7 cellular contexts compared by ENCODE assay signal in the genomic region with DNA sequence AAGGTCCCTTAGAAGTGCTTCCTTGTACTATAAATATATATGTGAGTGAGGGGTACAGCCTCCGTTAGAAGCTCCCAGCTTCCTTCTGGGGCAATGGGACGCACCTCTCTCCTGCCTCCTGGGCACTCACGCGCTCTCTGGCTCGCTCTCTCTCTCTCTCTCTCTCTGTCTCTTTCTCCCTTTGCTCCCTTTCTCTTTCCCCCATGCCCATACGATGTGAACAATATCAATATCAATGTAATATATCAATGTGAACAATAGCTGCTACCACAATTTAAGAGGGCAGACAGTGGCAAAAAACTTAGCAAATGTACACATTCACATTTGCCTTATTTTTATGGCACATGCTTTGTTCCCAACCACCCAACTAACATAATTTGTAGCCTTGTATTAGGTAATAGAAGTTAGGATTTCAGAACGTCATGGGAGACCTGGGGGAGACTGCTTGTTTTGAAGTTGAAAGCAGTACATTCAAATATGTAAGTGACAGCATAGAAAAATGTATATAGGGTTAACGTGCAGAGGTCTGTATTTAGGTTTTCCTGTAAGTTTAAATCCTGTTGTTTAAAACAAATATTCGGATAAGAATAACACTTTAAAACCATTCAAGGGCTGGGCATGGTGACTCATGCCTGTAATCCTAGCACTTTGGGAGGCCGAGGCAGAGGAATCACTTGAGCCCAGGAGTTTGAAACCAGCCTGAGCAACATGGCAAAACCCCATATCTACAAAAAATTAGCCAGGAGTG. TPM values are rescaled to one million over a fixed set of nuclear protein-coding genes. Genes with fewer than 3 reads are reported as not detected.
DNase-seq lines count a peak whose midpoint lies in the region; ATAC-seq, FAIRE-seq and TF ChIP-seq lines count a peak whose summit lies in the region.
"Not testable (repeated sequence)": the region's sequence is repeated elsewhere in the genome, so short reads cannot be mapped to it uniquely, and the experiment has no call there.

No MANE protein-coding gene starts in this region.

- POLR2A ChIA-PET in HEK293 (lab: Yijun Ruan, JAX): interaction anchor here (1.6 kb wide), 1 partner anchor 9 kb away, joined by 3 read pairs; a partner anchor contains a TSS
- POLR2A ChIA-PET in WTC11 (lab: Charles Lee): not testable (repeated sequence)

- not testable (repeated sequence) for H3K9ac ChIP-seq in endodermal cell (ENCODE audit: extremely low read depth, low read length, poor library complexity, severe bottlenecking)

- not testable (repeated sequence) for TF ChIP-seq CTCF in HEK293 (tag by site-specific recombination; IDR thresholded peaks at IDR 0.05); WTC11 (IDR thresholded peaks at IDR 0.05); endodermal cell (conservative IDR thresholded peaks at IDR 0.05); hepatocyte (IDR thresholded peaks at IDR 0.05; ENCODE audit: poor library complexity); osteocyte (IDR thresholded peaks at IDR 0.05)

- H3K27ac Mint-ChIP-seq in WTC11 (0 out of 2 replicates have a peak overlapping the region, but pooled peaks have one; percentile 3), osteocyte (ENCODE audit: unreplicated experiment) (peak overlapping the region; percentile 60)
- H3K27ac Mint-ChIP-seq in endodermal cell: not testable (repeated sequence)

- H3K36me3 ChIP-seq in HEK293 (ENCODE audit: control insufficient read depth in 2 of 2, insufficient read depth in 1 of 2, low read length in 2 of 2); endodermal cell (ENCODE audit: control insufficient read depth, insufficient read depth, low read length); hepatocyte (replicated peaks; ENCODE audit: insufficient read depth, low read depth): not testable (repeated sequence)

- H3K27me3 ChIP-seq in endodermal cell (ENCODE audit: control insufficient read depth, insufficient read depth, low read length, poor library complexity, severe bottlenecking); hepatocyte: not testable (repeated sequence)

- CTCF ChIA-PET in HEK293 (lab: Yijun Ruan, JAX); WTC11 (lab: Charles Lee): not testable (repeated sequence)

- not testable (repeated sequence) for H3K9me3 ChIP-seq in HEK293 (ENCODE audit: control insufficient read depth, insufficient read depth, low read depth, low read length); endodermal cell (ENCODE audit: control insufficient read depth, low read length); hepatocyte (ENCODE audit: low read depth)

- H3K4me3 ChIP-seq in HEK293 (ENCODE audit: low read depth, low read length); endodermal cell (ENCODE audit: low read length); hepatocyte: not testable (repeated sequence)

- not testable (repeated sequence) for H3K4me3 Mint-ChIP-seq in WTC11; endodermal cell; osteocyte (ENCODE audit: unreplicated experiment)

- not testable (repeated sequence) for H3K27me3 Mint-ChIP-seq in WTC11 (ENCODE audit: low read depth); endodermal cell (ENCODE audit: insufficient read depth); osteocyte (ENCODE audit: unreplicated experiment)

- H3K9me3 Mint-ChIP-seq in WTC11; endodermal cell; osteocyte (ENCODE audit: unreplicated experiment): not testable (repeated sequence)

- not testable (repeated sequence) for ATAC-seq in WTC11

- not testable (repeated sequence) for H2AFZ ChIP-seq in hepatocyte

- H3K9me2 ChIP-seq in hepatocyte (replicated peaks; ENCODE audit: insufficient read depth): not testable (repeated sequence)

- H4K20me1 ChIP-seq in hepatocyte (ENCODE audit: insufficient read depth, poor library complexity, severe bottlenecking): not testable (repeated sequence)

- H3K4me2 ChIP-seq in hepatocyte: not testable (repeated sequence)

- in situ Hi-C loops in ACHN (cut with HindIII; ENCODE audit: low pct_ligation_motif_present, low pct_unique_long_range_greater_than_20kb, low sequenced_read_pairs): not testable (repeated sequence)

- not testable (repeated sequence) for H3K4me1 Mint-ChIP-seq in WTC11, endodermal cell
- H3K4me1 Mint-ChIP-seq in osteocyte (ENCODE audit: unreplicated experiment): peaks cover 25% of the 10 kb centered on the region

- H3K27ac ChIP-seq in HEK293 (ENCODE audit: extremely low read depth, low read depth, low read length); endodermal cell (ENCODE audit: low read depth, low read length): not testable (repeated sequence)
- H3K27ac ChIP-seq in hepatocyte: peak overlapping the region; percentile 33

- FAIRE-seq in RCC 7860 (lab: Jason Lieb, UNC): peak; percentile 65

- H3K36me3 Mint-ChIP-seq in WTC11; endodermal cell (ENCODE audit: low read depth); osteocyte (ENCODE audit: unreplicated experiment): not testable (repeated sequence)

- H3K4me1 ChIP-seq in HEK293 (ENCODE audit: control insufficient read depth, insufficient read depth, low read length); endodermal cell (ENCODE audit: control insufficient read depth, insufficient read depth, low read length); hepatocyte (ENCODE audit: insufficient read depth): not testable (repeated sequence)

- H3K79me2 ChIP-seq in hepatocyte: not testable (repeated sequence)

- peak; percentile 59 for DNase-seq in ACHN
- DNase-seq in RCC 7860 (ENCODE audit: low spot score); WTC11 (ENCODE audit: low spot score); hepatocyte (ENCODE audit: low spot score): not testable (repeated sequence)
- peak; percentile 30 for DNase-seq in endodermal cell
- peak; percentile 13 for DNase-seq in osteocyte (ENCODE audit: extremely low spot score, unreplicated experiment)

- 87 to 90% methylated on average over 4 to 9 of the region's 10 CpGs for WGBS in endodermal cell (ENCODE audit: insufficient coverage in 1 of 2, insufficient read length in 1 of 2), 2 experiments
- WGBS in hepatocyte (ENCODE audit: low lambda C conversion rate, missing lambda C conversion rate): 49% methylated on average over 10 of the region's 10 CpGs

TF ChIP-seq in HEK293, 187 proteins besides CTCF, POLR2A, EP300 and RAD21 (continues in another document):
- TF ChIP-seq, protein P1, sequence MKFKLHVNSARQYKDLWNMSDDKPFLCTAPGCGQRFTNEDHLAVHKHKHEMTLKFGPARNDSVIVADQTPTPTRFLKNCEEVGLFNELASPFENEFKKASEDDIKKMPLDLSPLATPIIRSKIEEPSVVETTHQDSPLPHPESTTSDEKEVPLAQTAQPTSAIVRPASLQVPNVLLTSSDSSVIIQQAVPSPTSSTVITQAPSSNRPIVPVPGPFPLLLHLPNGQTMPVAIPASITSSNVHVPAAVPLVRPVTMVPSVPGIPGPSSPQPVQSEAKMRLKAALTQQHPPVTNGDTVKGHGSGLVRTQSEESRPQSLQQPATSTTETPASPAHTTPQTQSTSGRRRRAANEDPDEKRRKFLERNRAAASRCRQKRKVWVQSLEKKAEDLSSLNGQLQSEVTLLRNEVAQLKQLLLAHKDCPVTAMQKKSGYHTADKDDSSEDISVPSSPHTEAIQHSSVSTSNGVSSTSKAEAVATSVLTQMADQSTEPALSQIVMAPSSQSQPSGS (tag by site-specific recombination; IDR thresholded peaks at IDR 0.05; ENCODE audit: low read depth): 0 out of 2 replicates have a peak, but pooled peaks have one; percentile 10

RNA-seq across cellular contexts. Expression of a gene that starts 8.9 kb away (rescaled TPM):
- total RNA-seq in WTC11 (2021) (21.6 to 24.0 TPM (median 23.0 TPM) in 3 replicates), endodermal cell (10 to 100 TPM; 33.6 to 34.1 TPM), hepatocyte (26.0 and 31.3 TPM in 2 replicates), osteocyte (41.7 and 42.3 TPM in 2 replicates)
- 25.2 TPM for polyA plus RNA-seq in endodermal cell (2013, experiment 1 of 2)
- 27.9 TPM for polyA plus RNA-seq in endodermal cell (2013, experiment 2 of 2)
- 14.3 and 17.1 TPM in 2 replicates for polyA plus RNA-seq in hepatocyte
